In genomic region chr20:1101533-1101932, GRCh38 we compare ENCODE assay signal across 8 cellular contexts.
"Had no signal": no experiment of that assay in that cellular context is flagged by ENCODE, and none has a peak within 500 bp of the region (broad histone marks: within the 10 kb centered on the region; RNA-seq: fewer than 3 reads in every experiment).

No MANE protein-coding gene starts in this region.

- H3K4me3 ChIP-seq: GM23248, HAP-1, K562 had no signal

- ATAC-seq: HCT116, K562 had no signal

- H3K9me3 ChIP-seq: HAP-1 had no signal

- FAIRE-seq: K562 had no signal

- H3K27ac ChIP-seq: GM23248 had no signal

- H3K9ac ChIP-seq: GM23248 had no signal

- H3K4me1 ChIP-seq: HAP-1 had no signal

- DNase-seq: GM23248, GOT3, H7, IMR-90, KG1 had no signal

- H3K36me3 ChIP-seq: HAP-1 had no signal
